ENCODE assay signal across 19 cellular contexts in the genomic region with DNA sequence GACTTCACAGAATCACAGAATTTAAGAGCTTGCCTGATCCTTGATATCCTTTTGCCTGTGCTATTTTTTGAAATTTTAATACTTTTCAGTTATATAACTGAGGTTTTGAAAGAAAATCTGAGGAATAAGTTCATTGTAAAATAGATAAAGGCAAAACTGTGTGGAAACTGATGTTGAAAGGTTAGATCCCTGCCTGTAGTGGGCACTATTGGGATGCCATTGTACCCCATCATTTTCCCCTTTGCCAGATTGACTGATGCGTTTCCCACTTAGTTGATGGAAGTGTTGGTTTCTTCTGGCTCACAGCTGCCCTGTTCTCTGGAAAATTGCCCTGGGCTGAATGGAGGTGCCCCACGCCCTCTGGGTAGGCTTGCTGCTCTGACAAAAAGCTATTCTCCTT.
A peak's percentile ranks its signal among the peaks of the same experiment; 100 is the strongest.
DNase-seq lines count a peak whose midpoint lies in the region; ATAC-seq and TF ChIP-seq lines count a peak whose summit lies in the region.
"Had no signal": no experiment of that assay in that cellular context is flagged by ENCODE, and none has a peak within 500 bp of the region (broad histone marks: within the 10 kb centered on the region; RNA-seq: fewer than 3 reads in every experiment).

No MANE protein-coding gene starts in this region.

- peak overlapping the region; percentile 52 for H3K18ac ChIP-seq in neuronal stem cell (ENCODE audit: low read length)

- no peaks in the 10 kb centered on the region for H3K27me3 Mint-ChIP-seq in chondrocyte (ENCODE audit: low read depth)
- H3K27me3 Mint-ChIP-seq: activated CD4-positive, alpha-beta T cell treated with anti-CD3 and anti-CD28 coated beads, Interleukin-2, amount 10 ng/mL, durations not matched to agents 24 days and 14 days; B cell had no signal

- no peaks in the 10 kb centered on the region for H3K9me3 ChIP-seq in neuronal stem cell (replicated peaks in 1 of 2; ENCODE audit: control insufficient read depth in 2 of 2, insufficient read depth in 1 of 2, low read depth in 1 of 2, low read length in 2 of 2)
- H3K9me3 ChIP-seq: adrenal gland had no signal

- no peaks in the 10 kb centered on the region for H3K79me1 ChIP-seq in neuronal stem cell (ENCODE audit: low read depth, low read length)

- H3K14ac ChIP-seq in neuronal stem cell (ENCODE audit: low read length): no peak overlapping the region

- no peak overlapping the region for H3K4me2 ChIP-seq in neuronal stem cell (ENCODE audit: insufficient read depth, low read length, poor library complexity, severe bottlenecking)

- no peak overlapping the region for H3K4me3 ChIP-seq in neuronal stem cell (ENCODE audit: low read length in 2 of 2)
- H3K4me3 ChIP-seq: adrenal gland had no signal

- no peak overlapping the region for H2BK12ac ChIP-seq in neuronal stem cell (ENCODE audit: low read length)

- CTCF ChIA-PET in GM10248 (lab: Yijun Ruan, JAX): interaction anchor here (1.0 to 2.2 kb wide), 2 partner anchors 12 to 13 kb away, joined by 3 to 10 read pairs; no protein-coding TSS in a partner anchor

- H3K23ac ChIP-seq in neuronal stem cell (ENCODE audit: low read depth, low read length, poor library complexity): no peak overlapping the region

- TF ChIP-seq CTCF in GM10248 (IDR thresholded peaks at IDR 0.05; ENCODE audit: control extremely low read depth, extremely low read depth, low read depth, missing control alignments) (peak; percentile 9), chondrocyte (IDR thresholded peaks at IDR 0.05) (peak; percentile 7)

- no peak for ATAC-seq in GM21825 (IDR thresholded peaks at IDR 0.05; ENCODE audit: unreplicated experiment)
- ATAC-seq: naive thymus-derived CD4-positive, alpha-beta T cell; T-cell had no signal

- no peaks in the 10 kb centered on the region for H3K36me3 ChIP-seq in neuronal stem cell (replicated peaks in 1 of 2; ENCODE audit: control insufficient read depth in 2 of 2, insufficient read depth in 2 of 2, low read length in 2 of 2)
- H3K36me3 ChIP-seq: adrenal gland had no signal

- H2AK5ac ChIP-seq in neuronal stem cell (ENCODE audit: low read depth, low read length): no peak overlapping the region

- no peak overlapping the region for H2BK15ac ChIP-seq in neuronal stem cell (ENCODE audit: low read length)

- POLR2A ChIA-PET in GM10248 (lab: Yijun Ruan, JAX): no interaction called here

- no peak overlapping the region for H3K9ac ChIP-seq in neuronal stem cell (ENCODE audit: low read depth, low read length, poor library complexity)

- H3K27ac ChIP-seq in neuronal stem cell (replicated peaks; ENCODE audit: low read length): no peak overlapping the region
- H3K27ac ChIP-seq: adrenal gland had no signal

- peaks cover 7% of the 10 kb centered on the region for H3K9me3 Mint-ChIP-seq in chondrocyte (ENCODE audit: low read depth)

- no peak overlapping the region for H4K8ac ChIP-seq in neuronal stem cell (ENCODE audit: low read depth, low read length)

- H3K4me1 Mint-ChIP-seq in chondrocyte (ENCODE audit: low read depth): no peaks in the 10 kb centered on the region
- H3K4me1 Mint-ChIP-seq: activated CD4-positive, alpha-beta T cell treated with anti-CD3 and anti-CD28 coated beads, Interleukin-2, amount 10 ng/mL, durations not matched to agents 24 days and 14 days; B cell; naive thymus-derived CD4-positive, alpha-beta T cell; T-cell had no signal

- no peaks in the 10 kb centered on the region for H3K27me3 ChIP-seq in neuronal stem cell (ENCODE audit: control insufficient read depth in 3 of 3, insufficient read depth in 3 of 3, low read depth in 1 of 3, low read length in 3 of 3)
- H3K27me3 ChIP-seq: adrenal gland had no signal

- TF ChIP-seq EP300 in Ishikawa (IDR thresholded peaks at IDR 0.05; ENCODE audit: borderline replicate concordance): no peak

- no peak overlapping the region for H3K4me3 Mint-ChIP-seq in chondrocyte (ENCODE audit: unreplicated experiment)
- H3K4me3 Mint-ChIP-seq: activated CD4-positive, alpha-beta T cell treated with anti-CD3 and anti-CD28 coated beads, Interleukin-2, amount 10 ng/mL, durations not matched to agents 24 days and 14 days; B cell; naive thymus-derived CD4-positive, alpha-beta T cell; T-cell had no signal

- H4K91ac ChIP-seq in neuronal stem cell (ENCODE audit: low read depth, low read length, poor library complexity): no peak overlapping the region

- peaks cover 12% of the 10 kb centered on the region for H3K36me3 Mint-ChIP-seq in chondrocyte (ENCODE audit: low read depth)
- H3K36me3 Mint-ChIP-seq: T-cell had no signal

- TF ChIP-seq RAD21 in Ishikawa (IDR thresholded peaks at IDR 0.05; ENCODE audit: low read depth): peak; percentile 25; the same call in 1 of the 2 replicates

- H3K27ac Mint-ChIP-seq in chondrocyte (ENCODE audit: unreplicated experiment): no peak overlapping the region
- H3K27ac Mint-ChIP-seq: activated CD4-positive, alpha-beta T cell treated with anti-CD3 and anti-CD28 coated beads, Interleukin-2, amount 10 ng/mL, durations not matched to agents 24 days and 14 days; B cell; naive thymus-derived CD4-positive, alpha-beta T cell; T-cell had no signal

- no peak overlapping the region for H3K4ac ChIP-seq in neuronal stem cell (ENCODE audit: low read length)

- no CpG with 5 or more reads among the region's 2 CpGs for WGBS in neuronal stem cell (ENCODE audit: extremely low coverage in 2 of 2, insufficient read length in 2 of 2, insufficient replicate concordance in 1 of 2), 2 donors

- H2BK120ac ChIP-seq in neuronal stem cell (ENCODE audit: low read depth, low read length): no peak overlapping the region

- H2AFZ ChIP-seq in neuronal stem cell (ENCODE audit: low read length): no peak overlapping the region

- DNase-seq in GM10248 (ENCODE audit: extremely low spot score) (no peak), chondrocyte (ENCODE audit: low spot score) (no peak), neuronal stem cell (ENCODE audit: low spot score) (no peak), SW480 (ENCODE audit: low spot score) (no peak), A172 (ENCODE audit: low spot score) (no peak)
- DNase-seq: activated CD4-positive, alpha-beta T cell treated with anti-CD3 and anti-CD28 coated beads, Interleukin-2, amount 10 ng/mL, durations not matched to agents 24 days and 14 days; activated effector memory CD4-positive, alpha-beta T cell treated with Interleukin-2 at 50 U/mL for 16 hours; adrenal gland; head of caudate nucleus; naive thymus-derived CD4-positive, alpha-beta T cell; NCI-H1105; NCI-H524; Right ventricle myocardium superior; stimulated activated CD4-positive, alpha-beta T cell treated with anti-CD3 and anti-CD28 coated beads, Interleukin-1b, Interleukin-23, amount 100 ng/mL, for 48 hours; stimulated activated naive CD4-positive, alpha-beta T cell; T-cell had no signal

- no peak overlapping the region for H2BK5ac ChIP-seq in neuronal stem cell (ENCODE audit: low read length)

- H3K4me1 ChIP-seq in neuronal stem cell (ENCODE audit: control insufficient read depth in 2 of 2, insufficient read depth in 1 of 2, low read depth in 1 of 2, low read length in 2 of 2): no peaks in the 10 kb centered on the region

TF ChIP-seq in Ishikawa, 13 proteins besides CTCF, POLR2A, EP300 and RAD21:
- no peak for TF ChIP-seq CREB1 (IDR thresholded peaks at IDR 0.05; ENCODE audit: low read depth)
- TF ChIP-seq, protein P1, sequence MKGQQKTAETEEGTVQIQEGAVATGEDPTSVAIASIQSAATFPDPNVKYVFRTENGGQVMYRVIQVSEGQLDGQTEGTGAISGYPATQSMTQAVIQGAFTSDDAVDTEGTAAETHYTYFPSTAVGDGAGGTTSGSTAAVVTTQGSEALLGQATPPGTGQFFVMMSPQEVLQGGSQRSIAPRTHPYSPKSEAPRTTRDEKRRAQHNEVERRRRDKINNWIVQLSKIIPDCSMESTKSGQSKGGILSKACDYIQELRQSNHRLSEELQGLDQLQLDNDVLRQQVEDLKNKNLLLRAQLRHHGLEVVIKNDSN (IDR thresholded peaks at IDR 0.05): no peak
- no peak for TF ChIP-seq ZBTB7A (IDR thresholded peaks at IDR 0.05; ENCODE audit: low read depth)
- TF ChIP-seq CEBPB (IDR thresholded peaks at IDR 0.05): no peak
- TF ChIP-seq, protein P2, sequence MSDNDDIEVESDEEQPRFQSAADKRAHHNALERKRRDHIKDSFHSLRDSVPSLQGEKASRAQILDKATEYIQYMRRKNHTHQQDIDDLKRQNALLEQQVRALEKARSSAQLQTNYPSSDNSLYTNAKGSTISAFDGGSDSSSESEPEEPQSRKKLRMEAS (IDR thresholded peaks at IDR 0.05): no peak
- TF ChIP-seq NFIC (IDR thresholded peaks at IDR 0.05): no peak
- no peak for TF ChIP-seq YY1 (IDR thresholded peaks at IDR 0.05; ENCODE audit: low read depth)
- TF ChIP-seq, protein P3, sequence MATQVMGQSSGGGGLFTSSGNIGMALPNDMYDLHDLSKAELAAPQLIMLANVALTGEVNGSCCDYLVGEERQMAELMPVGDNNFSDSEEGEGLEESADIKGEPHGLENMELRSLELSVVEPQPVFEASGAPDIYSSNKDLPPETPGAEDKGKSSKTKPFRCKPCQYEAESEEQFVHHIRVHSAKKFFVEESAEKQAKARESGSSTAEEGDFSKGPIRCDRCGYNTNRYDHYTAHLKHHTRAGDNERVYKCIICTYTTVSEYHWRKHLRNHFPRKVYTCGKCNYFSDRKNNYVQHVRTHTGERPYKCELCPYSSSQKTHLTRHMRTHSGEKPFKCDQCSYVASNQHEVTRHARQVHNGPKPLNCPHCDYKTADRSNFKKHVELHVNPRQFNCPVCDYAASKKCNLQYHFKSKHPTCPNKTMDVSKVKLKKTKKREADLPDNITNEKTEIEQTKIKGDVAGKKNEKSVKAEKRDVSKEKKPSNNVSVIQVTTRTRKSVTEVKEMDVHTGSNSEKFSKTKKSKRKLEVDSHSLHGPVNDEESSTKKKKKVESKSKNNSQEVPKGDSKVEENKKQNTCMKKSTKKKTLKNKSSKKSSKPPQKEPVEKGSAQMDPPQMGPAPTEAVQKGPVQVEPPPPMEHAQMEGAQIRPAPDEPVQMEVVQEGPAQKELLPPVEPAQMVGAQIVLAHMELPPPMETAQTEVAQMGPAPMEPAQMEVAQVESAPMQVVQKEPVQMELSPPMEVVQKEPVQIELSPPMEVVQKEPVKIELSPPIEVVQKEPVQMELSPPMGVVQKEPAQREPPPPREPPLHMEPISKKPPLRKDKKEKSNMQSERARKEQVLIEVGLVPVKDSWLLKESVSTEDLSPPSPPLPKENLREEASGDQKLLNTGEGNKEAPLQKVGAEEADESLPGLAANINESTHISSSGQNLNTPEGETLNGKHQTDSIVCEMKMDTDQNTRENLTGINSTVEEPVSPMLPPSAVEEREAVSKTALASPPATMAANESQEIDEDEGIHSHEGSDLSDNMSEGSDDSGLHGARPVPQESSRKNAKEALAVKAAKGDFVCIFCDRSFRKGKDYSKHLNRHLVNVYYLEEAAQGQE (IDR thresholded peaks at IDR 0.05; ENCODE audit: low read depth): no peak
- no peak for TF ChIP-seq TAF1 (IDR thresholded peaks at IDR 0.05; ENCODE audit: low read depth)
- TF ChIP-seq TEAD4 (IDR thresholded peaks at IDR 0.05): no peak
- no peak for TF ChIP-seq EGR1 (IDR thresholded peaks at IDR 0.05)
